ENCODE assay signal across 8 cellular contexts in the genomic region with DNA sequence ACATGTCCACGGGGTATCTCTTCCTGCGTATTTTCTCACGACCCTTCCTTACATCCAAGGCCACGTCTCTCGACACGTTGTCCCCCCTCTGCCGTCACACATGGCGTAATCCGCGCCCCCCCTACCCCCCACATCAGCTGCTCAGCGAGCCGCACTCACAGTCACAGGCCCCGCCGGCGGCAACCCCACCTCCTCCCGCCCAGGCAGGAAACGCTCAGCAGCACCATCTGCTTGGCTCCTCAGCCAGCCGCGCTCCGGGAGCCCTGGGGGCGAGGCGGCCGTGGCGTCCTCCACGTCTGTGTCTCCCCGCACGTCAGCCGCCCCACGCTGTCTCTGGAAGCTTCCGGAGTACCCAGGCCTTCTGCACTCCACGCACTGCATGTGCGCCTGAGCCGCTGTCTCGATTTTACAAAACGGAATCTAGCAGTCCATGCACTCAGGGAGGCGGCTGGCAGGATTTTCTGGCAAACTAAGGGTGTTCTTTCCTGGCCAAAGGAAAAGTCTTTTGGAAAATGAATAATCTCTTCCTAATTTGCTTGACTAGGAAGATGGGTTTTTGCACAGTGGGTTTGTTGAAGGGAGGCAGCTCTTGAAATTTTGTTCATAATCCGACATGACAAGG.
DNase-seq lines count a peak whose midpoint lies in the region; ATAC-seq and TF ChIP-seq lines count a peak whose summit lies in the region.

No MANE protein-coding gene starts in this region.

- peak; percentile 69 for DNase-seq in activated CD4-positive, CD25-positive, alpha-beta regulatory T cell treated with anti-CD3 and anti-CD28 coated beads, Interleukin-2, amount 50 U/mL, for 72 hours
- peak; percentile 92 for DNase-seq in central memory CD4-positive, alpha-beta T cell
- DNase-seq in left lung (peak in 1 of 2 donors; percentile 71), NCI-H2107 (lab: John Stamatoyannopoulos, UW) (no peak), pons (ENCODE audit: low spot score) (no peak)
- DNase-seq in stimulated activated CD4-positive, alpha-beta T cell treated with anti-CD3 and anti-CD28 coated beads, TNF-alpha, amount 100 ng/mL, for 48 hours (ENCODE audit: low read depth in 3 of 3), result peak; percentile 32 to 62 (median 41)

- TF ChIP-seq CTCF in left lung (IDR thresholded peaks at IDR 0.05), result no peak

- peak overlapping the region; percentile 64 to 83 for H3K27ac ChIP-seq in left lung

- H3K4me1 Mint-ChIP-seq in IgD-negative memory B cell, result peaks cover 18 to 35% (median 25%) of the 10 kb centered on the region in 3 donors

- H3K27me3 ChIP-seq in left lung, result peaks cover 0 to 17% of the 10 kb centered on the region in 2 donors

- ATAC-seq in GM18511 (IDR thresholded peaks at IDR 0.05; ENCODE audit: unreplicated experiment) (peak; percentile 60), left lung (peak; percentile 69)

- peaks cover 3% of the 10 kb centered on the region for H3K27me3 Mint-ChIP-seq in IgD-negative memory B cell

- H3K27ac Mint-ChIP-seq in IgD-negative memory B cell, result peak overlapping the region; percentile 96 to 100 (median 99)

- peaks cover 4 to 15% of the 10 kb centered on the region in 2 donors for H3K4me1 ChIP-seq in left lung

- no peaks in the 10 kb centered on the region for H3K36me3 ChIP-seq in left lung

- no peaks in the 10 kb centered on the region for H3K9me3 ChIP-seq in left lung

- intact Hi-C loops in left lung (cut with DNase I), result no loop called here

- H3K9me3 Mint-ChIP-seq in IgD-negative memory B cell, result no peaks in the 10 kb centered on the region

- H3K4me3 ChIP-seq in left lung, result peak overlapping the region in 1 of 2 donors; percentile 14

- no peaks in the 10 kb centered on the region for H3K36me3 Mint-ChIP-seq in IgD-negative memory B cell

- peak overlapping the region; percentile 70 to 98 (median 88) for H3K4me3 Mint-ChIP-seq in IgD-negative memory B cell

Comparison
In these comparisons a context has a peak if more than half of its experiments do, and no peak if none do; other contexts are left out.
1. DNase-seq: peak in activated CD4-positive, CD25-positive, alpha-beta regulatory T cell treated with anti-CD3 and anti-CD28 coated beads, Interleukin-2, amount 50 U/mL, for 72 hours (single experiment), central memory CD4-positive, alpha-beta T cell (single experiment) and stimulated activated CD4-positive, alpha-beta T cell treated with anti-CD3 and anti-CD28 coated beads, TNF-alpha, amount 100 ng/mL, for 48 hours (3 of 3); none in NCI-H2107 (single experiment) and pons (single experiment).